ENCODE assay signal across 2 cellular contexts in the genomic region with DNA sequence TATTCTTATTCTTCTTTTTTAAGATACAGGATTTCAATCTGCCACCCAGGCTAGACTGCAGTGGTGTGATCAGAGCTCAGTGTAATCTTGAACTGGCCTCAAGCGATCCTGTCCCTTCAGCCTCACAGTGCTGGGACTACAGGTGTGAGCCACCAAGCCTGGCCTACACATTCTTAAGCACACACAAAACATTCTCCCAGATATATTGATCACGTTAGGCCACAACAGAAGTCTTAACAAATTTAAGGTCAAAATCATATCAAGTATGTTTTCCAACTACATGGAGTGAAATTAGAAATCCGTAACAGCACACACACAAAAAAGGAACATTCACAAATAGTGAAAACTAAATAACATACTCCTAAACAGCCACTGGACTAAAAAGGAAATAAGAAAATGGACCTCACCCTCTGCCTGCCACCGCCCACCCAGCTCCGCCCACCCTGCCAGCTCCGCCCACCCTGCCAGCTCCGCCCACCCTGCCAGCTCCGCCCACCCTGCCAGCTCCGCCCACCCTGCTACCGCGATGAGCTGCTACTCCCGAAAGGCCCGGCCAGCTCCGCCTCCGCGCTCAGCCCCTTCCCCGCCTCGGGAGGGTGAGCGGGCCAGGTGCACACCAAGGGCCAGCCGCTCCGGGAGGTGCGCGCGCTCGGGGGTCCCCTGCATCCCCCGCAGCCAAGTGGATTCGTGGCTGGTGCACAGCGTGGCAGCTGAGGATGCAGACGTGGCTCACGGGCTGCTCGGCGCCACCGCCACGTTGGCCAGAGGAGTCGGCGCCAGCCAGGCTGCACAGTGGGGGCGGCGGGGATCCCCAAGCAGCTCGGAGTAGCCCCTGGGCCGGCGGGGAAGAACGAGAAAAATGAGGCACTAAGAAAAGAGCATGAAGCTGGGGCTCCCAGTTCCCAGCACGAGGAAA.
TF ChIP-seq lines count a peak whose summit lies in the region.

No MANE protein-coding gene starts in this region.

TF ChIP-seq in HEK293, 187 proteins besides CTCF, POLR2A, EP300 and RAD21 (continued from another document and continues in another):
- TF ChIP-seq, protein P1, sequence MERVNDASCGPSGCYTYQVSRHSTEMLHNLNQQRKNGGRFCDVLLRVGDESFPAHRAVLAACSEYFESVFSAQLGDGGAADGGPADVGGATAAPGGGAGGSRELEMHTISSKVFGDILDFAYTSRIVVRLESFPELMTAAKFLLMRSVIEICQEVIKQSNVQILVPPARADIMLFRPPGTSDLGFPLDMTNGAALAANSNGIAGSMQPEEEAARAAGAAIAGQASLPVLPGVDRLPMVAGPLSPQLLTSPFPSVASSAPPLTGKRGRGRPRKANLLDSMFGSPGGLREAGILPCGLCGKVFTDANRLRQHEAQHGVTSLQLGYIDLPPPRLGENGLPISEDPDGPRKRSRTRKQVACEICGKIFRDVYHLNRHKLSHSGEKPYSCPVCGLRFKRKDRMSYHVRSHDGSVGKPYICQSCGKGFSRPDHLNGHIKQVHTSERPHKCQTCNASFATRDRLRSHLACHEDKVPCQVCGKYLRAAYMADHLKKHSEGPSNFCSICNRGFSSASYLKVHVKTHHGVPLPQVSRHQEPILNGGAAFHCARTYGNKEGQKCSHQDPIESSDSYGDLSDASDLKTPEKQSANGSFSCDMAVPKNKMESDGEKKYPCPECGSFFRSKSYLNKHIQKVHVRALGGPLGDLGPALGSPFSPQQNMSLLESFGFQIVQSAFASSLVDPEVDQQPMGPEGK (tag by site-specific recombination; IDR thresholded peaks at IDR 0.05): peak; percentile 67
- TF ChIP-seq ZNF501 (tag by site-specific recombination; IDR thresholded peaks at IDR 0.05) (no peak), SP7 (tag by site-specific recombination; IDR thresholded peaks at IDR 0.05) (peak; percentile 35; the same call in 1 of the 2 replicates), ZFP37 (tag by site-specific recombination; IDR thresholded peaks at IDR 0.05) (no peak), ZNF248 (tag by site-specific recombination; IDR thresholded peaks at IDR 0.05) (no peak), ZNF140 (tag by site-specific recombination; IDR thresholded peaks at IDR 0.05) (no peak), ZNF776 (tag by site-specific recombination; IDR thresholded peaks at IDR 0.05; ENCODE audit: borderline replicate concordance) (no peak), ZBTB17 (tag by site-specific recombination; IDR thresholded peaks at IDR 0.05) (no peak), GLIS2 (tag by site-specific recombination; IDR thresholded peaks at IDR 0.05) (peak; percentile 87), ZBTB7A (tag by site-specific recombination; IDR thresholded peaks at IDR 0.05; ENCODE audit: low read depth) (no peak), GFI1B (tag by site-specific recombination; IDR thresholded peaks at IDR 0.05) (no peak), ZNF658 (tag by site-specific recombination; IDR thresholded peaks at IDR 0.05) (no peak), HOXC10 (CRISPR knock-in tag; IDR thresholded peaks at IDR 0.05) (no peak), ZNF391 (tag by site-specific recombination; IDR thresholded peaks at IDR 0.05; ENCODE audit: borderline replicate concordance, low read depth) (no peak), ZIC2 (tag by site-specific recombination; IDR thresholded peaks at IDR 0.05) (peak; percentile 63), OSR2 (tag by site-specific recombination; IDR thresholded peaks at IDR 0.05) (no peak), ZNF169 (tag by site-specific recombination; IDR thresholded peaks at IDR 0.05) (no peak), ZNF521 (tag by site-specific recombination; IDR thresholded peaks at IDR 0.05) (no peak), GLI4 (tag by site-specific recombination; IDR thresholded peaks at IDR 0.05) (no peak), MYNN (tag by site-specific recombination; IDR thresholded peaks at IDR 0.05; ENCODE audit: borderline replicate concordance) (no peak)
- TF ChIP-seq, protein P2, sequence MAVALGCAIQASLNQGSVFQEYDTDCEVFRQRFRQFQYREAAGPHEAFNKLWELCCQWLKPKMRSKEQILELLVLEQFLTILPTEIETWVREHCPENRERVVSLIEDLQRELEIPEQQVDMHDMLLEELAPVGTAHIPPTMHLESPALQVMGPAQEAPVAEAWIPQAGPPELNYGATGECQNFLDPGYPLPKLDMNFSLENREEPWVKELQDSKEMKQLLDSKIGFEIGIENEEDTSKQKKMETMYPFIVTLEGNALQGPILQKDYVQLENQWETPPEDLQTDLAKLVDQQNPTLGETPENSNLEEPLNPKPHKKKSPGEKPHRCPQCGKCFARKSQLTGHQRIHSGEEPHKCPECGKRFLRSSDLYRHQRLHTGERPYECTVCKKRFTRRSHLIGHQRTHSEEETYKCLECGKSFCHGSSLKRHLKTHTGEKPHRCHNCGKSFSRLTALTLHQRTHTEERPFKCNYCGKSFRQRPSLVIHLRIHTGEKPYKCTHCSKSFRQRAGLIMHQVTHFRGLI (tag by site-specific recombination; IDR thresholded peaks at IDR 0.05): no peak
- TF ChIP-seq, protein P3, sequence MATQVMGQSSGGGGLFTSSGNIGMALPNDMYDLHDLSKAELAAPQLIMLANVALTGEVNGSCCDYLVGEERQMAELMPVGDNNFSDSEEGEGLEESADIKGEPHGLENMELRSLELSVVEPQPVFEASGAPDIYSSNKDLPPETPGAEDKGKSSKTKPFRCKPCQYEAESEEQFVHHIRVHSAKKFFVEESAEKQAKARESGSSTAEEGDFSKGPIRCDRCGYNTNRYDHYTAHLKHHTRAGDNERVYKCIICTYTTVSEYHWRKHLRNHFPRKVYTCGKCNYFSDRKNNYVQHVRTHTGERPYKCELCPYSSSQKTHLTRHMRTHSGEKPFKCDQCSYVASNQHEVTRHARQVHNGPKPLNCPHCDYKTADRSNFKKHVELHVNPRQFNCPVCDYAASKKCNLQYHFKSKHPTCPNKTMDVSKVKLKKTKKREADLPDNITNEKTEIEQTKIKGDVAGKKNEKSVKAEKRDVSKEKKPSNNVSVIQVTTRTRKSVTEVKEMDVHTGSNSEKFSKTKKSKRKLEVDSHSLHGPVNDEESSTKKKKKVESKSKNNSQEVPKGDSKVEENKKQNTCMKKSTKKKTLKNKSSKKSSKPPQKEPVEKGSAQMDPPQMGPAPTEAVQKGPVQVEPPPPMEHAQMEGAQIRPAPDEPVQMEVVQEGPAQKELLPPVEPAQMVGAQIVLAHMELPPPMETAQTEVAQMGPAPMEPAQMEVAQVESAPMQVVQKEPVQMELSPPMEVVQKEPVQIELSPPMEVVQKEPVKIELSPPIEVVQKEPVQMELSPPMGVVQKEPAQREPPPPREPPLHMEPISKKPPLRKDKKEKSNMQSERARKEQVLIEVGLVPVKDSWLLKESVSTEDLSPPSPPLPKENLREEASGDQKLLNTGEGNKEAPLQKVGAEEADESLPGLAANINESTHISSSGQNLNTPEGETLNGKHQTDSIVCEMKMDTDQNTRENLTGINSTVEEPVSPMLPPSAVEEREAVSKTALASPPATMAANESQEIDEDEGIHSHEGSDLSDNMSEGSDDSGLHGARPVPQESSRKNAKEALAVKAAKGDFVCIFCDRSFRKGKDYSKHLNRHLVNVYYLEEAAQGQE (tag by site-specific recombination; IDR thresholded peaks at IDR 0.05): no peak

TF ChIP-seq in HepG2, 621 proteins besides CTCF, POLR2A, EP300 and RAD21 (continued from another document and continues in another):
- TF ChIP-seq ZNF318 (CRISPR knock-in tag; IDR thresholded peaks at IDR 0.05) (peak; percentile 87; the same call in 1 of the 2 replicates), ZNF563 (CRISPR knock-in tag; IDR thresholded peaks at IDR 0.05) (peak; percentile 79), CBFB (CRISPR knock-in tag; IDR thresholded peaks at IDR 0.05) (peak; percentile 90), ZNF331 (CRISPR knock-in tag; IDR thresholded peaks at IDR 0.05) (peak; percentile 79), ZFY (CRISPR knock-in tag; IDR thresholded peaks at IDR 0.05) (peak; percentile 89), ZMYM3 (CRISPR knock-in tag; IDR thresholded peaks at IDR 0.05) (peak; percentile 79), HNF4G (IDR thresholded peaks at IDR 0.05; ENCODE audit: borderline replicate concordance, low read depth, low read length) (peak; percentile 14; the same call in 1 of the 2 replicates), HNF4G (CRISPR knock-in tag; IDR thresholded peaks at IDR 0.05; ENCODE audit: borderline replicate concordance, low read depth) (no peak)
- TF ChIP-seq, protein P4, sequence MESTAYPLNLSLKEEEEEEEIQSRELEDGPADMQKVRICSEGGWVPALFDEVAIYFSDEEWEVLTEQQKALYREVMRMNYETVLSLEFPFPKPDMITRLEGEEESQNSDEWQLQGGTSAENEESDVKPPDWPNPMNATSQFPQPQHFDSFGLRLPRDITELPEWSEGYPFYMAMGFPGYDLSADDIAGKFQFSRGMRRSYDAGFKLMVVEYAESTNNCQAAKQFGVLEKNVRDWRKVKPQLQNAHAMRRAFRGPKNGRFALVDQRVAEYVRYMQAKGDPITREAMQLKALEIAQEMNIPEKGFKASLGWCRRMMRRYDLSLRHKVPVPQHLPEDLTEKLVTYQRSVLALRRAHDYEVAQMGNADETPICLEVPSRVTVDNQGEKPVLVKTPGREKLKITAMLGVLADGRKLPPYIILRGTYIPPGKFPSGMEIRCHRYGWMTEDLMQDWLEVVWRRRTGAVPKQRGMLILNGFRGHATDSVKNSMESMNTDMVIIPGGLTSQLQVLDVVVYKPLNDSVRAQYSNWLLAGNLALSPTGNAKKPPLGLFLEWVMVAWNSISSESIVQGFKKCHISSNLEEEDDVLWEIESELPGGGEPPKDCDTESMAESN (CRISPR knock-in tag; conservative IDR thresholded peaks at IDR 0.05): peak; percentile 94
- TF ChIP-seq, protein P5, sequence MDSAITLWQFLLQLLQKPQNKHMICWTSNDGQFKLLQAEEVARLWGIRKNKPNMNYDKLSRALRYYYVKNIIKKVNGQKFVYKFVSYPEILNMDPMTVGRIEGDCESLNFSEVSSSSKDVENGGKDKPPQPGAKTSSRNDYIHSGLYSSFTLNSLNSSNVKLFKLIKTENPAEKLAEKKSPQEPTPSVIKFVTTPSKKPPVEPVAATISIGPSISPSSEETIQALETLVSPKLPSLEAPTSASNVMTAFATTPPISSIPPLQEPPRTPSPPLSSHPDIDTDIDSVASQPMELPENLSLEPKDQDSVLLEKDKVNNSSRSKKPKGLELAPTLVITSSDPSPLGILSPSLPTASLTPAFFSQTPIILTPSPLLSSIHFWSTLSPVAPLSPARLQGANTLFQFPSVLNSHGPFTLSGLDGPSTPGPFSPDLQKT (CRISPR knock-in tag; IDR thresholded peaks at IDR 0.05; ENCODE audit: borderline replicate concordance): no peak
- TF ChIP-seq, protein P6, sequence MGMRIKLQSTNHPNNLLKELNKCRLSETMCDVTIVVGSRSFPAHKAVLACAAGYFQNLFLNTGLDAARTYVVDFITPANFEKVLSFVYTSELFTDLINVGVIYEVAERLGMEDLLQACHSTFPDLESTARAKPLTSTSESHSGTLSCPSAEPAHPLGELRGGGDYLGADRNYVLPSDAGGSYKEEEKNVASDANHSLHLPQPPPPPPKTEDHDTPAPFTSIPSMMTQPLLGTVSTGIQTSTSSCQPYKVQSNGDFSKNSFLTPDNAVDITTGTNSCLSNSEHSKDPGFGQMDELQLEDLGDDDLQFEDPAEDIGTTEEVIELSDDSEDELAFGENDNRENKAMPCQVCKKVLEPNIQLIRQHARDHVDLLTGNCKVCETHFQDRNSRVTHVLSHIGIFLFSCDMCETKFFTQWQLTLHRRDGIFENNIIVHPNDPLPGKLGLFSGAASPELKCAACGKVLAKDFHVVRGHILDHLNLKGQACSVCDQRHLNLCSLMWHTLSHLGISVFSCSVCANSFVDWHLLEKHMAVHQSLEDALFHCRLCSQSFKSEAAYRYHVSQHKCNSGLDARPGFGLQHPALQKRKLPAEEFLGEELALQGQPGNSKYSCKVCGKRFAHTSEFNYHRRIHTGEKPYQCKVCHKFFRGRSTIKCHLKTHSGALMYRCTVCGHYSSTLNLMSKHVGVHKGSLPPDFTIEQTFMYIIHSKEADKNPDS (CRISPR knock-in tag; IDR thresholded peaks at IDR 0.05): peak; percentile 94
